ENCODE assay signal across 23 cellular contexts in the genomic region with DNA sequence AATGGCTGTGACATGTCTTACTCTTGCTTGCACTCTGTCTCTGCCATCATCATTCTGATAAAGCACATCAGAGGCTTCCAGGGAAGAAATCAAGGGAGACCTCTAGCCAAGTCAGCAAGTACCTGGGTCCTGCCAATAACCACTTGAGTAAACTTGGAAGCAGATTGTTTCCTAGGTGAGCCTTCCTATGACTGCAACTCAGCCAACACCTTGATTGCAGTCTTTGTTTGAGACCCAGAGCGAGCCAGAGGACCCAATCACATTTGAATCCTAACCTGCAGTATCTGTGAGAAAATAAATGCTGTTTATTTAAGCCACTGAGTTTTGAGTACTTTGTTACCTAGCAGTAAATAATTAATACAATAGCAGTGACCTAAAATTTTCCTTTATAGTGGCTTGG.
DNase-seq lines count a peak whose midpoint lies in the region; TF ChIP-seq lines count a peak whose summit lies in the region.
"Had no signal": no experiment of that assay in that cellular context is flagged by ENCODE, and none has a peak within 500 bp of the region (broad histone marks: within the 10 kb centered on the region; RNA-seq: fewer than 3 reads in every experiment).

No MANE protein-coding gene starts in this region.

- H3K27ac ChIP-seq in tibial artery = no peak overlapping the region
- H3K27ac ChIP-seq: 22Rv1, C4-2B, GM23248, SJSA1 had no signal

- H3K27me3 ChIP-seq in tibial artery = no peaks in the 10 kb centered on the region
- H3K27me3 ChIP-seq: SJSA1 had no signal

- H3K4me3 Mint-ChIP-seq in progenitor cell of endocrine pancreas (ENCODE audit: low read depth) = no peak overlapping the region
- H3K4me3 Mint-ChIP-seq: B cell; CD8-positive, alpha-beta T cell; H9 had no signal

- no peak for TF ChIP-seq CTCF in progenitor cell of endocrine pancreas (IDR thresholded peaks at IDR 0.05; ENCODE audit: unreplicated experiment)
- no peak for TF ChIP-seq CTCF in tibial artery (IDR thresholded peaks at IDR 0.05)

- peaks cover 13% of the 10 kb centered on the region for H3K9me3 Mint-ChIP-seq in progenitor cell of endocrine pancreas (ENCODE audit: low read depth)
- H3K9me3 Mint-ChIP-seq: H9 had no signal

- H3K27me3 Mint-ChIP-seq in progenitor cell of endocrine pancreas = no peaks in the 10 kb centered on the region
- H3K27me3 Mint-ChIP-seq: B cell had no signal

- H3K36me3 ChIP-seq in tibial artery = no peaks in the 10 kb centered on the region
- H3K36me3 ChIP-seq: SJSA1 had no signal

- intact Hi-C loops in tibial artery (cut with DNase I; ENCODE audit: low total_unique reads) = no loop called here

- H3K4me3 ChIP-seq in tibial artery = no peak overlapping the region
- H3K4me3 ChIP-seq: GM23248, SJSA1 had no signal

- DNase-seq in DMS153 (lab: John Stamatoyannopoulos, UW) (peak; percentile 8), DMS153 treated with DMSO at 0.1 percent for 48 hours (lab: John Stamatoyannopoulos, UW; ENCODE audit: unreplicated experiment) (no peak), COR-L47 (lab: John Stamatoyannopoulos, UW) (peak; percentile 71), NCI-H69 (lab: John Stamatoyannopoulos, UW) (peak; percentile 81), progenitor cell of endocrine pancreas (ENCODE audit: low spot score, unreplicated experiment) (no peak), tibial artery (no peak)
- no peak for DNase-seq in effector CD4-positive, alpha-beta T cell
- DNase-seq: CD8-positive, alpha-beta T cell; DMS 273 treated with DMSO at 0.1 percent for 48 hours; DND-41; GM23248; H9; Karpas-422; MV-4-11; NCI-H1694 treated with DMSO at 0.1 percent for 48 hours; NCI-H2227 treated with DMSO at 0.1 percent for 48 hours; NCI-H82; Right ventricle myocardium superior; RPMI8226 had no signal

- peaks cover 13% of the 10 kb centered on the region for H3K36me3 Mint-ChIP-seq in progenitor cell of endocrine pancreas (ENCODE audit: insufficient read depth)
- H3K36me3 Mint-ChIP-seq: CD8-positive, alpha-beta T cell had no signal

- peaks cover 15% of the 10 kb centered on the region for H3K4me1 Mint-ChIP-seq in progenitor cell of endocrine pancreas (ENCODE audit: low read depth)
- H3K4me1 Mint-ChIP-seq: B cell, H9 had no signal

- no peaks in the 10 kb centered on the region for H3K9me3 ChIP-seq in tibial artery
- H3K9me3 ChIP-seq: SJSA1 had no signal

- H3K4me1 ChIP-seq in tibial artery = no peaks in the 10 kb centered on the region
- H3K4me1 ChIP-seq: SJSA1 had no signal

- peak overlapping the region; percentile 69 for H3K27ac Mint-ChIP-seq in progenitor cell of endocrine pancreas
- H3K27ac Mint-ChIP-seq: B cell; CD8-positive, alpha-beta T cell; H9 had no signal

Comparison
In these comparisons a context has a peak if more than half of its experiments do, and no peak if none do; other contexts are left out.
1. DNase-seq: peak in DMS153 (single experiment), COR-L47 (single experiment) and NCI-H69 (single experiment); none in DMS153 treated with DMSO at 0.1 percent for 48 hours (single experiment), progenitor cell of endocrine pancreas (single experiment), tibial artery (0 of 2) and effector CD4-positive, alpha-beta T cell (single experiment).